Comparison of ENCODE assay signal across 13 cellular contexts in genomic region chr2:217903142-217903858, GRCh38.
A peak's percentile ranks its signal among the peaks of the same experiment; 100 is the strongest.
DNase-seq lines count a peak whose midpoint lies in the region; ATAC-seq, FAIRE-seq and TF ChIP-seq lines count a peak whose summit lies in the region.
"Had no signal": no experiment of that assay in that cellular context is flagged by ENCODE, and none has a peak within 500 bp of the region (broad histone marks: within the 10 kb centered on the region; RNA-seq: fewer than 3 reads in every experiment).

No MANE protein-coding gene starts in this region.

- DNase-seq in activated naive CD8-positive, alpha-beta T cell treated with anti-CD3 and anti-CD28 coated beads, Interleukin-2, amount 10 ng/mL, durations not matched to agents 7 days and 5 days = no peak
- DNase-seq in activated naive CD8-positive, alpha-beta T cell treated with anti-CD3 and anti-CD28 coated beads for 36 hours = no peak
- DNase-seq in pancreas (no peak), frontal cortex (ENCODE audit: low spot score in 2 of 2) (no peak), glutamatergic neuron (no peak)
- DNase-seq: activated CD4-positive, alpha-beta T cell treated with anti-CD3 and anti-CD28 coated beads for 4 hours; activated naive CD4-positive, alpha-beta T cell treated with anti-CD3 and anti-CD28 coated beads for 36 hours; endodermal cell; NCI-H1092 treated with DMSO at 0.1 percent for 48 hours; NCI-H748 treated with DMSO at 0.1 percent for 48 hours had no signal

- TF ChIP-seq CTCF in pancreas (IDR thresholded peaks at IDR 0.05) (no peak), glutamatergic neuron (IDR thresholded peaks at IDR 0.05; ENCODE audit: partially characterized antibody, unreplicated experiment) (no peak)

- peaks cover 3 to 48% of the 10 kb centered on the region in 2 donors for H3K4me1 ChIP-seq in esophagus (ENCODE audit: control insufficient read depth in 2 of 2, insufficient read depth in 2 of 2, low read length in 1 of 2)
- peaks cover 72 to 77% (median 74%) of the 10 kb centered on the region in 3 donors for H3K4me1 ChIP-seq in pancreas
- no peaks in the 10 kb centered on the region for H3K4me1 ChIP-seq in urinary bladder (ENCODE audit: insufficient read depth)

- FAIRE-seq in pancreas (lab: Jason Lieb, UNC) (no peak), frontal cortex (lab: Jason Lieb, UNC) (no peak)

- WGBS in esophagus, 2 donors = 64 to 65% methylated on average over 8 of the region's 8 CpGs
- WGBS in pancreas, 2 donors = 59 to 64% methylated on average over 8 of the region's 8 CpGs
- 41% methylated on average over 8 of the region's 8 CpGs for WGBS in urinary bladder

- no peak overlapping the region for H3K4me3 ChIP-seq in esophagus (ENCODE audit: low read depth in 1 of 2, low read length in 2 of 2)
- no peak overlapping the region for H3K4me3 ChIP-seq in pancreas
- no peak overlapping the region for H3K4me3 ChIP-seq in urinary bladder (ENCODE audit: low read depth, low read length)

- peaks cover 28% of the 10 kb centered on the region for H3K4me1 Mint-ChIP-seq in activated naive CD8-positive, alpha-beta T cell treated with anti-CD3 and anti-CD28 coated beads, Interleukin-2, amount 10 ng/mL, durations not matched to agents 7 days and 5 days
- peaks cover 4% of the 10 kb centered on the region for H3K4me1 Mint-ChIP-seq in activated naive CD8-positive, alpha-beta T cell treated with anti-CD3 and anti-CD28 coated beads for 36 hours
- H3K4me1 Mint-ChIP-seq in glutamatergic neuron (ENCODE audit: low read depth, unreplicated experiment) = no peaks in the 10 kb centered on the region

- peak overlapping the region; percentile 3 for H3K4me3 Mint-ChIP-seq in activated naive CD8-positive, alpha-beta T cell treated with anti-CD3 and anti-CD28 coated beads, Interleukin-2, amount 10 ng/mL, durations not matched to agents 7 days and 5 days
- no peak overlapping the region for H3K4me3 Mint-ChIP-seq in activated naive CD8-positive, alpha-beta T cell treated with anti-CD3 and anti-CD28 coated beads for 36 hours
- H3K4me3 Mint-ChIP-seq in glutamatergic neuron (ENCODE audit: unreplicated experiment) = no peak overlapping the region
- H3K4me3 Mint-ChIP-seq: activated naive CD4-positive, alpha-beta T cell treated with anti-CD3 and anti-CD28 coated beads for 36 hours; endodermal cell had no signal

- intact Hi-C loops in pancreas (cut with DNase I) = no loop called here

- H3K27ac Mint-ChIP-seq in activated naive CD8-positive, alpha-beta T cell treated with anti-CD3 and anti-CD28 coated beads, Interleukin-2, amount 10 ng/mL, durations not matched to agents 7 days and 5 days = peak overlapping the region; percentile 15
- H3K27ac Mint-ChIP-seq in activated naive CD8-positive, alpha-beta T cell treated with anti-CD3 and anti-CD28 coated beads for 36 hours = no peak overlapping the region
- H3K27ac Mint-ChIP-seq in glutamatergic neuron (ENCODE audit: unreplicated experiment) = no peak overlapping the region
- H3K27ac Mint-ChIP-seq: activated naive CD4-positive, alpha-beta T cell treated with anti-CD3 and anti-CD28 coated beads for 36 hours; endodermal cell had no signal

- H3K9me3 Mint-ChIP-seq in activated naive CD8-positive, alpha-beta T cell treated with anti-CD3 and anti-CD28 coated beads, Interleukin-2, amount 10 ng/mL, durations not matched to agents 7 days and 5 days = no peaks in the 10 kb centered on the region
- no peaks in the 10 kb centered on the region for H3K9me3 Mint-ChIP-seq in activated naive CD8-positive, alpha-beta T cell treated with anti-CD3 and anti-CD28 coated beads for 36 hours
- peaks cover 3% of the 10 kb centered on the region for H3K9me3 Mint-ChIP-seq in glutamatergic neuron (ENCODE audit: unreplicated experiment)
- H3K9me3 Mint-ChIP-seq: activated naive CD4-positive, alpha-beta T cell treated with anti-CD3 and anti-CD28 coated beads for 36 hours; endodermal cell had no signal

- H3K9me3 ChIP-seq in esophagus (ENCODE audit: control insufficient read depth in 2 of 2, insufficient read depth in 1 of 2, low read depth in 1 of 2, low read length in 1 of 2) (no peaks in the 10 kb centered on the region), pancreas (no peaks in the 10 kb centered on the region)

- POLR2A ChIA-PET in activated naive CD8-positive, alpha-beta T cell treated with anti-CD3 and anti-CD28 coated beads, Interleukin-2, amount 10 ng/mL, durations not matched to agents 7 days and 5 days (lab: Charles Lee) = no interaction called here

- peaks cover 2% of the 10 kb centered on the region for H3K36me3 Mint-ChIP-seq in activated naive CD8-positive, alpha-beta T cell treated with anti-CD3 and anti-CD28 coated beads, Interleukin-2, amount 10 ng/mL, durations not matched to agents 7 days and 5 days
- no peaks in the 10 kb centered on the region for H3K36me3 Mint-ChIP-seq in activated naive CD8-positive, alpha-beta T cell treated with anti-CD3 and anti-CD28 coated beads for 36 hours
- H3K36me3 Mint-ChIP-seq in glutamatergic neuron (ENCODE audit: unreplicated experiment) = no peaks in the 10 kb centered on the region

- H3K27me3 ChIP-seq in esophagus (ENCODE audit: control insufficient read depth in 1 of 2, insufficient read depth in 2 of 2, low read length in 2 of 2) (no peaks in the 10 kb centered on the region), pancreas (no peaks in the 10 kb centered on the region)

- no peaks in the 10 kb centered on the region for H3K36me3 ChIP-seq in esophagus (ENCODE audit: control insufficient read depth in 2 of 2, insufficient read depth in 2 of 2, low read length in 1 of 2)
- peaks cover 0 to 12% (median 0%) of the 10 kb centered on the region in 3 donors for H3K36me3 ChIP-seq in pancreas
- no peaks in the 10 kb centered on the region for H3K36me3 ChIP-seq in urinary bladder (ENCODE audit: insufficient read depth)

- H3K27ac ChIP-seq in esophagus (ENCODE audit: low read depth in 2 of 2, low read length in 1 of 2) (peak overlapping the region; percentile 79 to 93), pancreas (peak overlapping the region; percentile 86 to 90 (median 90)), urinary bladder (ENCODE audit: low read depth) (peak overlapping the region; percentile 78)

- H3K27me3 Mint-ChIP-seq in activated naive CD8-positive, alpha-beta T cell treated with anti-CD3 and anti-CD28 coated beads, Interleukin-2, amount 10 ng/mL, durations not matched to agents 7 days and 5 days = peaks cover 30% of the 10 kb centered on the region
- H3K27me3 Mint-ChIP-seq in activated naive CD8-positive, alpha-beta T cell treated with anti-CD3 and anti-CD28 coated beads for 36 hours = peaks cover 28% of the 10 kb centered on the region
- peaks cover 14% of the 10 kb centered on the region for H3K27me3 Mint-ChIP-seq in glutamatergic neuron (ENCODE audit: unreplicated experiment)

- no peak for ATAC-seq in activated naive CD8-positive, alpha-beta T cell treated with anti-CD3 and anti-CD28 coated beads, Interleukin-2, amount 10 ng/mL, durations not matched to agents 7 days and 5 days (ENCODE audit: low read depth)
- ATAC-seq in pancreas (no peak), GM18907 (IDR thresholded peaks at IDR 0.05; ENCODE audit: unreplicated experiment) (no peak)
